27 cellular contexts compared by ENCODE assay signal in the genomic region with DNA sequence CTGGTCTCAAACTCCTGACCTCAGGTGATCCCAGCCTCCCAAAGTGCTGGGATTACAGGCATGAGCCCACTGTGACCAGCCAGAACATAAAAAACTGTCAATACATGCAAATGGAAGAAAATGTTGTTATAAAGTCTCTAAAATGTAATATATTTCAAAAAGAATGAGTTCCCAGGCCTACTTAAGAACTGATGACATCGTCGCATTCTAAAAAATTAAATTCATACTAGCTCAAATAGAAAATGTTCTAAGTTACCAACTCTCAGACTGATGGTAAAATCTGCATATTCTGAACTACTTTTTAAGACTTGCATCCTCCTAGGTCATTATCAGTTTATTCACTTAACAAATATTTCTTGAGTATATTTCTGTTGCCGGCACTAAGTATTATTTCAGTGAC.
"Had no signal": no experiment of that assay in that cellular context is flagged by ENCODE, and none has a peak within 500 bp of the region (broad histone marks: within the 10 kb centered on the region; RNA-seq: fewer than 3 reads in every experiment).

No MANE protein-coding gene starts in this region.

- H3K4me1 ChIP-seq: esophagus squamous epithelium, gastrocnemius medialis, left lung, lower lobe of right lung had no signal

- H3K27ac Mint-ChIP-seq: dendritic cell treated with granulocyte-macrophage colony-stimulating factor and Interleukin-4, amounts not matched to agents 40 ng/mL and 50 ng/mL, for 4 days; effector memory CD8-positive, alpha-beta T cell; endodermal cell; mesothelial cell of epicardium; naive B cell had no signal

- H3K4me3 Mint-ChIP-seq: dendritic cell treated with granulocyte-macrophage colony-stimulating factor and Interleukin-4, amounts not matched to agents 40 ng/mL and 50 ng/mL, for 4 days; effector memory CD8-positive, alpha-beta T cell; endodermal cell; mesothelial cell of epicardium; naive B cell had no signal

- H3K9me3 ChIP-seq: esophagus squamous epithelium, gastrocnemius medialis, heart right ventricle, left lung, lower lobe of right lung, mucosa of descending colon had no signal

- H3K27ac ChIP-seq: epithelial cell of prostate, esophagus squamous epithelium, gastrocnemius medialis, heart right ventricle, left lung, lower lobe of right lung had no signal

- H3K27me3 ChIP-seq: esophagus squamous epithelium, gastrocnemius medialis, heart right ventricle, left lung had no signal

- H3K36me3 Mint-ChIP-seq: mesothelial cell of epicardium, naive B cell had no signal

- H3K9me3 Mint-ChIP-seq: dendritic cell treated with granulocyte-macrophage colony-stimulating factor and Interleukin-4, amounts not matched to agents 40 ng/mL and 50 ng/mL, for 4 days; effector memory CD8-positive, alpha-beta T cell; endodermal cell; mesothelial cell of epicardium had no signal

- H3K4me1 Mint-ChIP-seq: naive B cell had no signal

- H3K4me3 ChIP-seq: esophagus squamous epithelium, gastrocnemius medialis, heart right ventricle, left lung, lower lobe of right lung, mucosa of descending colon had no signal

- FAIRE-seq: colon, endometrium, keratinocyte had no signal

- ATAC-seq: effector memory CD8-positive, alpha-beta T cell; esophagus mucosa; gastrocnemius medialis; heart right ventricle; left cardiac atrium; left lung; left ventricle myocardium superior; lower lobe of right lung; mucosa of descending colon had no signal

- H3K36me3 ChIP-seq: esophagus squamous epithelium, gastrocnemius medialis, heart right ventricle, left lung, lower lobe of right lung had no signal

- DNase-seq: cortex of kidney; effector CD8-positive, alpha-beta T cell; effector memory CD8-positive, alpha-beta T cell; endodermal cell; erythroblast; esophagus squamous epithelium; foreskin fibroblast; foreskin melanocyte; gastrocnemius medialis; glutamatergic neuron; head of caudate nucleus; heart right ventricle; hippocampal formation; left cardiac atrium; left lung; left ventricle myocardium superior; lower lobe of right lung; mesenchymal stem cell; mucosa of descending colon; naive B cell had no signal
